ENCODE assay signal across 35 cellular contexts in the genomic region with DNA sequence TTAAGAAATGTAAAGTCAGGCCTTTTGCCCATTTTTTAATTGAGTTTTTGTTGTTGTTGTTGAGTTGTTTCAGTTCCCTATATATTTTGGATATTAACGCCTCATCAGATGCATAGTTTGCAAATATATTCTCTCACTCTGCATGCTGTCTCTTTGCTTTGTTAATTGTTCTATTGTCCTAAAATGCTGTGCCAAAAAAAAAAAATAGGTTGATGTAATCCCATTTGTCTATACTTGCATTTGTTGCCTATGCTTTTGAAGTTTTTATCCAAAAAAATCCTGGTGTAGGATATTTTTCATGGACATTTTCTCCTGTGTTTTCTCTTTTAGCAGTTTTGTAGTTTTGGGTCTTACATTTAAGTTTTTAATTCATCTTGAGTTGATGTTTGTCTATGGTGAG.
"Had no signal": no experiment of that assay in that cellular context is flagged by ENCODE, and none has a peak within 500 bp of the region (broad histone marks: within the 10 kb centered on the region; RNA-seq: fewer than 3 reads in every experiment).

No MANE protein-coding gene starts in this region.

- H3K36me3 Mint-ChIP-seq: activated naive CD4-positive, alpha-beta T cell treated with anti-CD3 and anti-CD28 coated beads, Interleukin-2, amount 10 ng/mL, durations not matched to agents 7 days and 5 days; activated naive CD4-positive, alpha-beta T cell treated with anti-CD3 and anti-CD28 coated beads, Interleukin-2, amount 50 U/mL, for 24 hours; activated naive CD4-positive, alpha-beta T cell treated with anti-CD3 and anti-CD28 coated beads, Interleukin-2, amount 50 U/mL, for 72 hours; activated naive CD8-positive, alpha-beta T cell; activated naive CD8-positive, alpha-beta T cell treated with anti-CD3 and anti-CD28 coated beads for 36 hours; activated naive CD8-positive, alpha-beta T cell treated with anti-CD3 and anti-CD28 coated beads, Interleukin-2, amount 10 ng/mL, durations not matched to agents 7 days and 5 days; brain had no signal

- DNase-seq: activated effector memory CD4-positive, alpha-beta T cell treated with anti-CD3 and anti-CD28 coated beads, Interleukin-2, amount 50 U/mL, for 16 hours; activated effector memory CD4-positive, alpha-beta T cell treated with Interleukin-2 at 50 U/mL for 16 hours; activated gamma-delta T cell; activated gamma-delta T cell treated with Interleukin-2 at 50 U/mL for 16 hours; activated naive CD4-positive, alpha-beta T cell; activated naive CD4-positive, alpha-beta T cell treated with anti-CD3 and anti-CD28 coated beads for 36 hours; activated naive CD4-positive, alpha-beta T cell treated with anti-CD3 and anti-CD28 coated beads, Interleukin-2, amount 10 ng/mL, durations not matched to agents 7 days and 5 days; activated naive CD4-positive, alpha-beta T cell treated with anti-CD3 and anti-CD28 coated beads, Interleukin-2, amount 50 U/mL, for 16 hours; activated naive CD4-positive, alpha-beta T cell treated with Interleukin-2 at 50 U/mL for 16 hours; activated naive CD8-positive, alpha-beta T cell treated with anti-CD3 and anti-CD28 coated beads for 36 hours; activated naive CD8-positive, alpha-beta T cell treated with anti-CD3 and anti-CD28 coated beads, Interleukin-2, amount 10 ng/mL, durations not matched to agents 7 days and 5 days; activated naive CD8-positive, alpha-beta T cell treated with anti-CD3 and anti-CD28 coated beads, Interleukin-2, amount 50 U/mL, for 24 hours; activated T-cell treated with anti-CD3 and anti-CD28 coated beads for 4 hours; activated T-cell treated with anti-CD3 and anti-CD28 coated beads, Interleukin-2, amount 50 U/mL, for 1 hour; activated T-cell treated with anti-CD3 and anti-CD28 coated beads, Interleukin-2, amount 50 U/mL, for 24 hours; activated T-cell treated with anti-CD3 and anti-CD28 coated beads, Interleukin-2, amount 50 U/mL, for 48 hours; activated T-cell treated with anti-CD3 and anti-CD28 coated beads, Interleukin-2, amount 50 U/mL, for 72 hours; adrenal gland; amniotic stem cell; amygdala; anterior cingulate cortex; aorta; body of pancreas; brain microvascular endothelial cell; caudate nucleus; central memory CD4-positive, alpha-beta T cell; cerebellar nuclear complex had no signal

- ATAC-seq: activated naive CD4-positive, alpha-beta T cell treated with anti-CD3 and anti-CD28 coated beads, Interleukin-2, amount 50 U/mL, for 72 hours; activated naive CD8-positive, alpha-beta T cell treated with anti-CD3 and anti-CD28 coated beads, Interleukin-2, amount 50 U/mL, for 24 hours; activated T-cell treated with anti-CD3 and anti-CD28 coated beads, Interleukin-2, amount 50 U/mL, for 72 hours; activated T-helper 17 cell treated with anti-CD3 and anti-CD28 coated beads, Interleukin-2, amount 50 U/mL, for 72 hours; body of pancreas had no signal

- H3K9me3 Mint-ChIP-seq: activated naive CD4-positive, alpha-beta T cell treated with anti-CD3 and anti-CD28 coated beads for 36 hours; activated naive CD4-positive, alpha-beta T cell treated with anti-CD3 and anti-CD28 coated beads, Interleukin-2, amount 10 ng/mL, durations not matched to agents 7 days and 5 days; activated naive CD4-positive, alpha-beta T cell treated with anti-CD3 and anti-CD28 coated beads, Interleukin-2, amount 50 U/mL, for 24 hours; activated naive CD4-positive, alpha-beta T cell treated with anti-CD3 and anti-CD28 coated beads, Interleukin-2, amount 50 U/mL, for 72 hours; activated naive CD8-positive, alpha-beta T cell treated with anti-CD3 and anti-CD28 coated beads for 36 hours; activated naive CD8-positive, alpha-beta T cell treated with anti-CD3 and anti-CD28 coated beads, Interleukin-2, amount 10 ng/mL, durations not matched to agents 7 days and 5 days; activated naive CD8-positive, alpha-beta T cell treated with anti-CD3 and anti-CD28 coated beads, Interleukin-2, amount 50 U/mL, for 24 hours; activated T-cell treated with anti-CD3 and anti-CD28 coated beads, Interleukin-2, amount 50 U/mL, for 24 hours; activated T-cell treated with anti-CD3 and anti-CD28 coated beads, Interleukin-2, amount 50 U/mL, for 72 hours; activated T-helper 1 cell treated with anti-CD3 and anti-CD28 coated beads, Interleukin-12 subunit alpha, Interleukin-12 subunit beta, Interleukin-2, Interleukin-4 antibody, amounts not matched to agents 30 ng/mL and 10 ng/mL and 1 ng/mL, durations not matched to agents 14 hours and 24 hours and 36 hours; activated T-helper 17 cell treated with anti-CD3 and anti-CD28 coated beads, Interleukin-2, amount 50 U/mL, for 72 hours; activated T-helper 2 cell treated with anti-CD3 and anti-CD28 coated beads, Interferon-gamma antibody, Interleukin-2, Interleukin-4, amounts not matched to agents 10 μg/mL and 5 μg/mL and 100 μg/mL, durations not matched to agents 14 hours and 24 hours and 36 hours; central memory CD8-positive, alpha-beta T cell had no signal

- H3K4me1 Mint-ChIP-seq: activated naive CD4-positive, alpha-beta T cell treated with anti-CD3 and anti-CD28 coated beads, Interleukin-2, amount 10 ng/mL, durations not matched to agents 7 days and 5 days; activated naive CD4-positive, alpha-beta T cell treated with anti-CD3 and anti-CD28 coated beads, Interleukin-2, amount 50 U/mL, for 24 hours; activated naive CD8-positive, alpha-beta T cell treated with anti-CD3 and anti-CD28 coated beads for 36 hours; activated naive CD8-positive, alpha-beta T cell treated with anti-CD3 and anti-CD28 coated beads, Interleukin-2, amount 10 ng/mL, durations not matched to agents 7 days and 5 days; activated naive CD8-positive, alpha-beta T cell treated with anti-CD3 and anti-CD28 coated beads, Interleukin-2, amount 50 U/mL, for 24 hours; activated T-helper 17 cell treated with anti-CD3 and anti-CD28 coated beads, Interleukin-2, amount 50 U/mL, for 72 hours; central memory CD8-positive, alpha-beta T cell had no signal

- H3K4me3 Mint-ChIP-seq: activated naive CD4-positive, alpha-beta T cell treated with anti-CD3 and anti-CD28 coated beads for 36 hours; activated naive CD4-positive, alpha-beta T cell treated with anti-CD3 and anti-CD28 coated beads, Interleukin-2, amount 10 ng/mL, durations not matched to agents 7 days and 5 days; activated naive CD4-positive, alpha-beta T cell treated with anti-CD3 and anti-CD28 coated beads, Interleukin-2, amount 50 U/mL, for 24 hours; activated naive CD8-positive, alpha-beta T cell; activated naive CD8-positive, alpha-beta T cell treated with anti-CD3 and anti-CD28 coated beads for 36 hours; activated naive CD8-positive, alpha-beta T cell treated with anti-CD3 and anti-CD28 coated beads, Interleukin-2, amount 10 ng/mL, durations not matched to agents 7 days and 5 days; activated naive CD8-positive, alpha-beta T cell treated with anti-CD3 and anti-CD28 coated beads, Interleukin-2, amount 50 U/mL, for 24 hours; activated T-cell treated with anti-CD3 and anti-CD28 coated beads, Interleukin-2, amount 50 U/mL, for 24 hours; activated T-cell treated with anti-CD3 and anti-CD28 coated beads, Interleukin-2, amount 50 U/mL, for 72 hours; activated T-helper 1 cell treated with anti-CD3 and anti-CD28 coated beads, Interleukin-12 subunit alpha, Interleukin-12 subunit beta, Interleukin-2, Interleukin-4 antibody, amounts not matched to agents 30 ng/mL and 10 ng/mL and 1 ng/mL, durations not matched to agents 14 hours and 24 hours and 36 hours; activated T-helper 17 cell treated with anti-CD3 and anti-CD28 coated beads, Interleukin-2, amount 50 U/mL, for 72 hours; brain; central memory CD8-positive, alpha-beta T cell had no signal

- H3K27me3 Mint-ChIP-seq: activated naive CD4-positive, alpha-beta T cell treated with anti-CD3 and anti-CD28 coated beads, Interleukin-2, amount 10 ng/mL, durations not matched to agents 7 days and 5 days; activated naive CD8-positive, alpha-beta T cell; activated T-helper 17 cell treated with anti-CD3 and anti-CD28 coated beads, Interleukin-2, amount 50 U/mL, for 72 hours had no signal
